Comparison of ENCODE assay signal across 19 cellular contexts in genomic region chr12:15811192-15812127, GRCh38.
"Had no signal": no experiment of that assay in that cellular context is flagged by ENCODE, and none has a peak within 500 bp of the region (broad histone marks: within the 10 kb centered on the region; RNA-seq: fewer than 3 reads in every experiment).

No MANE protein-coding gene starts in this region.

- DNase-seq: activated B cell treated with CpG ODN at 0.5 μM for 24 hours; activated CD4-positive, alpha-beta T cell treated with anti-CD3 and anti-CD28 coated beads for 48 hours; activated CD8-positive, alpha-beta T cell treated with anti-CD3 and anti-CD28 coated beads for 36 hours; activated naive CD4-positive, alpha-beta T cell treated with anti-CD3 and anti-CD28 coated beads for 36 hours; activated T-cell treated with anti-CD3 and anti-CD28 coated beads, Interleukin-2, amount 50 U/mL, for 24 hours; anterior cingulate cortex; colonic mucosa; mammary epithelial cell; pancreas; stimulated activated CD8-positive, alpha-beta memory T cell treated with anti-CD3 and anti-CD28 coated beads, Interleukin-4, amount 100 ng/mL, for 48 hours; stimulated activated naive CD4-positive, alpha-beta T cell; T-helper 1 cell; T-helper 9 cell; tibial artery had no signal

- H3K27me3 ChIP-seq: colonic mucosa, pancreas, tibial artery had no signal

- H3K4me1 Mint-ChIP-seq: activated B cell treated with CpG ODN at 0.5 μM for 24 hours; central memory CD8-positive, alpha-beta T cell; neural crest cell had no signal

- H3K4me3 Mint-ChIP-seq: activated B cell treated with CpG ODN at 0.5 μM for 24 hours; activated CD8-positive, alpha-beta T cell treated with anti-CD3 and anti-CD28 coated beads for 36 hours; activated naive CD4-positive, alpha-beta T cell treated with anti-CD3 and anti-CD28 coated beads for 36 hours; activated T-cell treated with anti-CD3 and anti-CD28 coated beads, Interleukin-2, amount 50 U/mL, for 24 hours; central memory CD8-positive, alpha-beta T cell; neural crest cell had no signal

- H3K27me3 Mint-ChIP-seq: brain had no signal

- H3K9me3 Mint-ChIP-seq: activated B cell treated with CpG ODN at 0.5 μM for 24 hours; activated CD8-positive, alpha-beta T cell treated with anti-CD3 and anti-CD28 coated beads for 36 hours; activated naive CD4-positive, alpha-beta T cell treated with anti-CD3 and anti-CD28 coated beads for 36 hours; activated T-cell treated with anti-CD3 and anti-CD28 coated beads, Interleukin-2, amount 50 U/mL, for 24 hours; brain; central memory CD8-positive, alpha-beta T cell; neural crest cell had no signal

- H3K9me3 ChIP-seq: colonic mucosa, pancreas, tibial artery had no signal

- ATAC-seq: activated CD8-positive, alpha-beta T cell treated with anti-CD3 and anti-CD28 coated beads for 36 hours; left lobe of liver; pancreas had no signal

- H3K36me3 Mint-ChIP-seq: brain had no signal

- H3K27ac ChIP-seq: colonic mucosa, pancreas had no signal

- H3K4me1 ChIP-seq: colonic mucosa, pancreas had no signal

- FAIRE-seq: islet of Langerhans, pancreas had no signal

- H3K27ac Mint-ChIP-seq: activated B cell treated with CpG ODN at 0.5 μM for 24 hours; activated CD8-positive, alpha-beta T cell treated with anti-CD3 and anti-CD28 coated beads for 36 hours; activated naive CD4-positive, alpha-beta T cell treated with anti-CD3 and anti-CD28 coated beads for 36 hours; activated T-cell treated with anti-CD3 and anti-CD28 coated beads, Interleukin-2, amount 50 U/mL, for 24 hours had no signal

- H3K36me3 ChIP-seq: colonic mucosa, pancreas, tibial artery had no signal

- H3K4me3 ChIP-seq: colonic mucosa, pancreas, tibial artery had no signal
